In the genomic region with DNA sequence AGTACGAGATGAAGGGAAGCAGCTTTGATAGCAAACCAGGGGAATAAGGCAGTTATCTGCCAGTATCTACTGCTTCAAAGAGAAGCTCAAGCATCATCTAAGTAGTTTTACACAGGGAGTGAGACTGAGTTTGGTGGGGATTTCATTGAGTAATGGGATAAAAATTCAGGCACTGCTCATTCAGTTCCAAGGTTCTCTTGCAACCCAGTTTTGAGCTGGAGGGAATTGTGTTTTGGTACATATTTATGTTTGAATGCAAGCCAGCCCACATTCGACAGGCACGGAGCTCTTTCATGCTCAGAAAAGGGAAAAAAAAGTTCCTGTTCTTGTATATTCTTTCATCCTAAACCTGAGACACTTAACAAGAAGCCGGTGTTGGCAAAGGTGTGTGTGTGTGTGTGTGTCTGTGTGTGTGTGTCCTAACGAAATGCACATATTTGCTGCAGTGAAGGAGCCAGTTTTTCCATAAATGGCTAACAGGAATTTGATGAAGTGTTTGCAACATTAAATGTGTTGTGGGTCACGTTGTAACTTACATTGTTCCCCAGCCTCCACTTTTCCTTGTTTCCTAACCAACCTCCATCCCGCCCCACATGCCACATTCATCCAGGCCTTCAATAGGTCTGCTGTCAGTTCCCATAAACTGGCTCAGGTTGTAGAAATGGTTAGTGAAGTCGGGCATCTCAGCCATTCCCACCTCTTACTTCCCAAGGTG, we compare ENCODE assay signal across 27 cellular contexts.
DNase-seq lines count a peak whose midpoint lies in the region; TF ChIP-seq lines count a peak whose summit lies in the region.
"Had no signal": no experiment of that assay in that cellular context is flagged by ENCODE, and none has a peak within 500 bp of the region (broad histone marks: within the 10 kb centered on the region; RNA-seq: fewer than 3 reads in every experiment).

No MANE protein-coding gene starts in this region.

- H3K36me3 Mint-ChIP-seq in HFFc6 (ENCODE audit: low read depth) = no peaks in the 10 kb centered on the region
- H3K36me3 Mint-ChIP-seq: activated naive CD4-positive, alpha-beta T cell treated with anti-CD3 and anti-CD28 coated beads, Interleukin-2, amount 50 U/mL, for 72 hours; stimulated activated effector memory CD8-positive, alpha-beta T cell treated with anti-CD3 and anti-CD28 coated beads, Interleukin-12 subunit alpha, Interleukin-12 subunit beta, amount 100 ng/mL, for 72 hours had no signal

- H3K27me3 ChIP-seq in esophagus muscularis mucosa = no peaks in the 10 kb centered on the region
- no peaks in the 10 kb centered on the region for H3K27me3 ChIP-seq in neuronal stem cell (ENCODE audit: control insufficient read depth in 3 of 3, insufficient read depth in 3 of 3, low read depth in 1 of 3, low read length in 3 of 3)
- H3K27me3 ChIP-seq in HAP-1 (ENCODE audit: low read depth) = no peaks in the 10 kb centered on the region
- H3K27me3 ChIP-seq: brain microvascular endothelial cell, foreskin keratinocyte, Peyer's patch, SJSA1 had no signal

- peak overlapping the region; percentile 19; the same call in 1 of the 2 replicates for H3K27ac Mint-ChIP-seq in HFFc6
- H3K27ac Mint-ChIP-seq: activated CD4-positive, alpha-beta T cell treated with anti-CD3 and anti-CD28 coated beads for 36 hours; activated naive CD4-positive, alpha-beta T cell treated with anti-CD3 and anti-CD28 coated beads, Interleukin-2, amount 50 U/mL, for 72 hours; progenitor cell of endocrine pancreas; stimulated activated effector memory CD8-positive, alpha-beta T cell treated with anti-CD3 and anti-CD28 coated beads, Interleukin-12 subunit alpha, Interleukin-12 subunit beta, amount 100 ng/mL, for 72 hours had no signal

- no peak overlapping the region for H2BK12ac ChIP-seq in neuronal stem cell (ENCODE audit: low read length)

- H3K27ac ChIP-seq in esophagus muscularis mucosa (replicated peaks in 1 of 4) (no peak overlapping the region), neuronal stem cell (replicated peaks; ENCODE audit: low read length) (no peak overlapping the region)
- H3K27ac ChIP-seq: brain microvascular endothelial cell, foreskin keratinocyte, Peyer's patch, SJSA1 had no signal

- H3K4me1 ChIP-seq in esophagus muscularis mucosa = peaks cover 5 to 14% (median 13%) of the 10 kb centered on the region in 4 donors
- H3K4me1 ChIP-seq in neuronal stem cell (ENCODE audit: control insufficient read depth in 2 of 2, insufficient read depth in 1 of 2, low read depth in 1 of 2, low read length in 2 of 2) = peaks cover 2 to 5% of the 10 kb centered on the region in 2 donors
- H3K4me1 ChIP-seq in HAP-1 = peaks cover 21% of the 10 kb centered on the region
- H3K4me1 ChIP-seq: foreskin keratinocyte, Peyer's patch had no signal

- H3K14ac ChIP-seq in neuronal stem cell (ENCODE audit: low read length) = no peak overlapping the region

- H3K4me3 ChIP-seq in esophagus muscularis mucosa (no peak overlapping the region), neuronal stem cell (ENCODE audit: low read length in 2 of 2) (no peak overlapping the region), HAP-1 (no peak overlapping the region)
- H3K4me3 ChIP-seq: mucosa of descending colon, Peyer's patch, SJSA1 had no signal

- no peak overlapping the region for H2BK5ac ChIP-seq in neuronal stem cell (ENCODE audit: low read length)

- H3K18ac ChIP-seq in neuronal stem cell (ENCODE audit: low read length) = no peak overlapping the region

- H2BK120ac ChIP-seq in neuronal stem cell (ENCODE audit: low read depth, low read length) = no peak overlapping the region

- no peak overlapping the region for H2BK15ac ChIP-seq in neuronal stem cell (ENCODE audit: low read length)

- H3K79me1 ChIP-seq in neuronal stem cell (ENCODE audit: low read depth, low read length) = no peaks in the 10 kb centered on the region

- no peaks in the 10 kb centered on the region for H3K9me3 Mint-ChIP-seq in HFFc6
- H3K9me3 Mint-ChIP-seq: activated naive CD4-positive, alpha-beta T cell treated with anti-CD3 and anti-CD28 coated beads, Interleukin-2, amount 50 U/mL, for 72 hours; stimulated activated effector memory CD8-positive, alpha-beta T cell treated with anti-CD3 and anti-CD28 coated beads, Interleukin-12 subunit alpha, Interleukin-12 subunit beta, amount 100 ng/mL, for 72 hours had no signal

- 51% methylated on average over 8 of the region's 8 CpGs for WGBS in esophagus muscularis mucosa
- WGBS in neuronal stem cell (ENCODE audit: extremely low coverage in 2 of 2, insufficient read length in 2 of 2, insufficient replicate concordance in 1 of 2), 2 donors = no CpG with 5 or more reads among the region's 8 CpGs

- H2AFZ ChIP-seq in neuronal stem cell (ENCODE audit: low read length) = peak overlapping the region; percentile 49

- TF ChIP-seq CTCF in HFFc6 (IDR thresholded peaks at IDR 0.05) = no peak
- TF ChIP-seq CTCF in esophagus muscularis mucosa (IDR thresholded peaks at IDR 0.05) = no peak

- H3K23ac ChIP-seq in neuronal stem cell (ENCODE audit: low read depth, low read length, poor library complexity) = no peak overlapping the region

- in situ Hi-C loops in HAP-1 (cut with MboI; ENCODE audit: low sequenced_read_pairs) = loop anchor here (25.0 kb wide), 1 partner anchor 235 kb away; no protein-coding TSS in a partner anchor

- no peak overlapping the region for H4K8ac ChIP-seq in neuronal stem cell (ENCODE audit: low read depth, low read length)

- no peak for TF ChIP-seq EP300 in esophagus muscularis mucosa (IDR thresholded peaks at IDR 0.05)

- TF ChIP-seq POLR2A in esophagus muscularis mucosa (IDR thresholded peaks at IDR 0.05; ENCODE audit: low read depth) = no peak

- peaks cover 30% of the 10 kb centered on the region for H3K4me1 Mint-ChIP-seq in HFFc6 (ENCODE audit: low read depth)
- H3K4me1 Mint-ChIP-seq: activated CD4-positive, alpha-beta T cell treated with anti-CD3 and anti-CD28 coated beads for 36 hours; stimulated activated effector memory CD8-positive, alpha-beta T cell treated with anti-CD3 and anti-CD28 coated beads, Interleukin-12 subunit alpha, Interleukin-12 subunit beta, amount 100 ng/mL, for 72 hours had no signal

- no peak overlapping the region for H3K4me2 ChIP-seq in neuronal stem cell (ENCODE audit: insufficient read depth, low read length, poor library complexity, severe bottlenecking)

- H3K4ac ChIP-seq in neuronal stem cell (ENCODE audit: low read length) = no peak overlapping the region

- H3K9me3 ChIP-seq in esophagus muscularis mucosa (no peaks in the 10 kb centered on the region), neuronal stem cell (replicated peaks in 1 of 2; ENCODE audit: control insufficient read depth in 2 of 2, insufficient read depth in 1 of 2, low read depth in 1 of 2, low read length in 2 of 2) (no peaks in the 10 kb centered on the region), HAP-1 (no peaks in the 10 kb centered on the region)
- H3K9me3 ChIP-seq: mucosa of descending colon, Peyer's patch had no signal

- no peak overlapping the region for H3K9ac ChIP-seq in neuronal stem cell (ENCODE audit: low read depth, low read length, poor library complexity)

- intact Hi-C loops in esophagus muscularis mucosa (cut with DNase I) = no loop called here

- no peak overlapping the region for H4K91ac ChIP-seq in neuronal stem cell (ENCODE audit: low read depth, low read length, poor library complexity)

- no peaks in the 10 kb centered on the region; the same call in 1 of the 2 replicates for H3K27me3 Mint-ChIP-seq in HFFc6 (ENCODE audit: insufficient read depth)
- H3K27me3 Mint-ChIP-seq: activated CD4-positive, alpha-beta T cell treated with anti-CD3 and anti-CD28 coated beads for 36 hours had no signal

- DNase-seq in AG08395 (ENCODE audit: low spot score) (peak; percentile 61), HFFc6 (peak; percentile 17), esophagus muscularis mucosa (ENCODE audit: extremely low spot score) (peak; percentile 86), neuronal stem cell (ENCODE audit: low spot score) (no peak), T-helper 9 cell (no peak), HAP-1 (ENCODE audit: low spot score in 2 of 2) (no peak), DMS153 treated with DMSO at 0.1 percent for 48 hours (lab: John Stamatoyannopoulos, UW; ENCODE audit: unreplicated experiment) (no peak)
- no peak for DNase-seq in stimulated activated CD4-positive, alpha-beta T cell treated with anti-CD3 and anti-CD28 coated beads, Interleukin-2, amount 100 ng/mL, for 24 hours
- DNase-seq: 8988T; activated CD4-positive, alpha-beta T cell treated with anti-CD3 and anti-CD28 coated beads for 36 hours; activated T-cell treated with anti-CD3 and anti-CD28 coated beads, Interleukin-2, amount 50 U/mL, for 48 hours; brain microvascular endothelial cell; C1 segment of cervical spinal cord; Calu3; cortex of kidney; hippocampal formation; MM.1S; mucosa of descending colon; NCI-H1417 treated with DMSO at 0.1 percent for 48 hours; NCI-H2107; Peyer's patch had no signal

- no peak overlapping the region for H2AK5ac ChIP-seq in neuronal stem cell (ENCODE audit: low read depth, low read length)

- H3K4me3 Mint-ChIP-seq in HFFc6 = peak overlapping the region; percentile 33; the same call in 1 of the 2 replicates
- H3K4me3 Mint-ChIP-seq: activated CD4-positive, alpha-beta T cell treated with anti-CD3 and anti-CD28 coated beads for 36 hours; neural crest cell; stimulated activated effector memory CD8-positive, alpha-beta T cell treated with anti-CD3 and anti-CD28 coated beads, Interleukin-12 subunit alpha, Interleukin-12 subunit beta, amount 100 ng/mL, for 72 hours had no signal

- H3K36me3 ChIP-seq in esophagus muscularis mucosa (no peaks in the 10 kb centered on the region), neuronal stem cell (replicated peaks in 1 of 2; ENCODE audit: control insufficient read depth in 2 of 2, insufficient read depth in 2 of 2, low read length in 2 of 2) (no peaks in the 10 kb centered on the region), HAP-1 (replicated peaks) (no peaks in the 10 kb centered on the region)
- H3K36me3 ChIP-seq: brain microvascular endothelial cell, Peyer's patch, SJSA1 had no signal

Comparison
In these comparisons a context has a peak if more than half of its experiments do, and no peak if none do; other contexts are left out.
1. DNase-seq: peak in AG08395 (single experiment), HFFc6 (single experiment) and esophagus muscularis mucosa (single experiment); none in neuronal stem cell (single experiment), T-helper 9 cell (single experiment), stimulated activated CD4-positive, alpha-beta T cell treated with anti-CD3 and anti-CD28 coated beads, Interleukin-2, amount 100 ng/mL, for 24 hours (0 of 2), HAP-1 (0 of 2) and DMS153 treated with DMSO at 0.1 percent for 48 hours (single experiment).